Comparison of ENCODE assay signal across 1 cellular context in genomic region chr2:43190305-43191052, GRCh38.
TF ChIP-seq lines count a peak whose summit lies in the region.

No MANE protein-coding gene starts in this region.

TF ChIP-seq in K562, 482 proteins besides CTCF, POLR2A, EP300 and RAD21 (continued from another document and continues in another):
- TF ChIP-seq BCLAF1 (IDR thresholded peaks at IDR 0.05; ENCODE audit: borderline replicate concordance in 1 of 2, control insufficient read depth in 1 of 2, low read depth in 2 of 2, low read length in 1 of 2) (no peak), ZNF431 (CRISPR knock-in tag; IDR thresholded peaks at IDR 0.05) (no peak), ZNF764 (CRISPR knock-in tag; IDR thresholded peaks at IDR 0.05; ENCODE audit: low read depth) (no peak), ELF4 (CRISPR knock-in tag; IDR thresholded peaks at IDR 0.05) (peak; percentile 70; the same call in 1 of the 2 replicates), RREB1 (CRISPR knock-in tag; IDR thresholded peaks at IDR 0.05) (peak; percentile 78; the same call in 1 of the 2 replicates), THRB (CRISPR knock-in tag; conservative IDR thresholded peaks at IDR 0.05) (no peak), ZNF239 (CRISPR knock-in tag; IDR thresholded peaks at IDR 0.05) (no peak), ZNF592 (IDR thresholded peaks at IDR 0.05) (peak; percentile 99), MCM3 (IDR thresholded peaks at IDR 0.05) (no peak), TSC22D4 (tag; IDR thresholded peaks at IDR 0.05) (no peak), ZNF316 (IDR thresholded peaks at IDR 0.05) (no peak), MAFG (tag; conservative IDR thresholded peaks at IDR 0.05) (no peak), MAZ (CRISPR knock-in tag; conservative IDR thresholded peaks at IDR 0.05 in 1 of 2, IDR thresholded peaks at IDR 0.05 in 1 of 2) (peak; percentile 57 to 90; a peak in 3 of 4 replicates), TCF15 (CRISPR knock-in tag; IDR thresholded peaks at IDR 0.05) (no peak), KLF16 (IDR thresholded peaks at IDR 0.05) (peak; percentile 91), SMAD3 (CRISPR knock-in tag; conservative IDR thresholded peaks at IDR 0.05) (peak; percentile 71; the same call in 1 of the 2 replicates), CEBPZ (IDR thresholded peaks at IDR 0.05; ENCODE audit: borderline replicate concordance, low read depth, low read length) (no peak), ZNF695 (CRISPR knock-in tag; IDR thresholded peaks at IDR 0.05) (no peak), HNRNPL (IDR thresholded peaks at IDR 0.05; ENCODE audit: low read depth, low read length) (peak; percentile 85), ZNF707 (CRISPR knock-in tag; conservative IDR thresholded peaks at IDR 0.05) (peak; percentile 46), CXXC5 (CRISPR knock-in tag; IDR thresholded peaks at IDR 0.05) (peak; percentile 78), GMEB1 (CRISPR knock-in tag; IDR thresholded peaks at IDR 0.05) (no peak), LARP7 (IDR thresholded peaks at IDR 0.05) (no peak), ZNF639 (CRISPR knock-in tag; conservative IDR thresholded peaks at IDR 0.05 in 1 of 2, IDR thresholded peaks at IDR 0.05 in 1 of 2) (peak in 1 of 2 experiments; percentile 61; a peak in 1 of 4 replicates), BACH1 (tag; IDR thresholded peaks at IDR 0.05) (no peak), TOE1 (IDR thresholded peaks at IDR 0.05; ENCODE audit: borderline replicate concordance) (no peak), TOE1 (CRISPR knock-in tag; IDR thresholded peaks at IDR 0.05; ENCODE audit: borderline replicate concordance, low read depth) (no peak), ZNF224 (CRISPR knock-in tag; IDR thresholded peaks at IDR 0.05) (no peak), ETV5 (CRISPR knock-in tag; IDR thresholded peaks at IDR 0.05; ENCODE audit: low read depth) (no peak), SETDB1 (IDR thresholded peaks at IDR 0.05; ENCODE audit: low read length) (no peak), STAT5A (IDR thresholded peaks at IDR 0.05; ENCODE audit: borderline replicate concordance, low read length) (peak; percentile 79; the same call in 1 of the 2 replicates), ZNF354B (CRISPR knock-in tag; IDR thresholded peaks at IDR 0.05) (no peak; the same call in 1 of the 2 replicates), RBFOX2 (IDR thresholded peaks at IDR 0.05; ENCODE audit: low read depth, low read length) (peak; percentile 49; the same call in 1 of the 2 replicates), HES1 (IDR thresholded peaks at IDR 0.05; ENCODE audit: low read depth) (no peak), ZNF23 (CRISPR knock-in tag; IDR thresholded peaks at IDR 0.05) (peak; percentile 63; the same call in 1 of the 2 replicates), MTA3 (IDR thresholded peaks at IDR 0.05; ENCODE audit: borderline replicate concordance) (peak; percentile 85), JUN (IDR thresholded peaks at IDR 0.05; ENCODE audit: borderline replicate concordance, low read depth, low read length) (no peak), JUN (CRISPR knock-in tag; IDR thresholded peaks at IDR 0.05; ENCODE audit: borderline replicate concordance) (no peak), SREBF1 (IDR thresholded peaks at IDR 0.05; ENCODE audit: borderline replicate concordance, low read depth, low read length) (no peak), KDM5B (IDR thresholded peaks at IDR 0.05; ENCODE audit: insufficient replicate concordance, low read depth, low read length) (no peak)
